Comparison of ENCODE assay signal across 8 cellular contexts in the genomic region with DNA sequence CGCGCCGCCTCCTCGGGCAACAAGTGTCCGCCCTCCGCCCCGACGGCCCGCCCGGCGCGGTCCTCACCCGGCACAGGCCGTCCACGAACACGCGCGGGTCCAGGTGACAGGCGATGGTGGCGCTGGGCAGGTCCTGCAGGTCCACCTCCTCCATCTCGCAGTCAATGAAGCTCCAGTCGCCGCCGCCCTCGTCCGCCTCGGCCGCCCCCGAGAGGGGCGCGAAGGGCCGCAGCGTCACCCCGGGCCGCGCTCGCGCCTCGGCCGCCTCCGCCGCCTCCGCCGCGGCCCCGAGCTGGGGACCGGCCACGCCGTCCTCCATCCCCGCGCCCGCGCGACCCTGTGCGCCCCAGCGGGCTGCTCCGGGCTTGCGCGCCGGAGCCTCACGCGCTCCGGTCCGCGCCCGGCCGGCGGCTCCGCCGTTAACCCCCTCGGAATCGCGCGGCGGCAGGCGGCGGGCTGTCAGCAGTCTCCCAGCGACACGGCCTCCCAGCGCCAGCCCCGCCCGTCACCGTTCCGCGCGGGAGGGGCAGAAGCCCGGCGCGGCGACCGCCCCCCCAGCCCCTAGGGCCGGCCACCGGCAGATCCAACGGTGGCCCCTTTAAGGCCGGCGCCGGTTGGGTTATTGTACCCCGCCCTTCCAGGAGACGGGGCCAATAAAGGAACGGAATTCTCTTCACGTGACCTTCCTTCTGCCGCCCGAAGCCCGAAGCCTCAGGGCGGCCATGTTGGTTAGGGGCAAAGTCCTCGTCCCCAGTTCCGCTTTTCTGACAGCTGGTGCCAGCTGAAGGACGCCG. TPM values are rescaled to one million over a fixed set of nuclear protein-coding genes. Genes with fewer than 3 reads are reported as not detected.
DNase-seq lines count a peak whose midpoint lies in the region; ATAC-seq and TF ChIP-seq lines count a peak whose summit lies in the region.

A gene (minus strand): TSS at position 421 of the 794 bp plus-strand sequence. CDS start 102 bp downstream, at position 319.

- H3K4me3 Mint-ChIP-seq in natural killer cell treated with Interleukin-12 subunit alpha and Interleukin-12 subunit beta and Interleukin-15 and Interleukin-18, amount 100 ng/mL, for 72 hours = peak within 1 kb of the TSS; percentile 92

- no peaks in the 10 kb centered on the region for H3K9me3 ChIP-seq in Loucy (ENCODE audit: insufficient read depth, low read depth, low read length)

- no peaks in the 10 kb centered on the region for H3K9me2 ChIP-seq in Loucy (replicated peaks; ENCODE audit: low read depth, low read length)

- H3K79me2 ChIP-seq in Loucy (ENCODE audit: insufficient read depth, low read length) = peaks cover 36% of the 10 kb centered on the region

- H3K4me1 Mint-ChIP-seq in natural killer cell treated with Interleukin-12 subunit alpha and Interleukin-12 subunit beta and Interleukin-15 and Interleukin-18, amount 100 ng/mL, for 72 hours (ENCODE audit: low read depth in 2 of 2) = peaks cover 26 to 32% of the 10 kb centered on the region in 2 donors

- H3F3A ChIP-seq in Loucy (ENCODE audit: low read depth) = no peaks in the 10 kb centered on the region; the same call in 1 of the 2 replicates

- H3K27ac Mint-ChIP-seq in natural killer cell treated with Interleukin-12 subunit alpha and Interleukin-12 subunit beta and Interleukin-15 and Interleukin-18, amount 100 ng/mL, for 72 hours = peak within 1 kb of the TSS; percentile 89 to 97

- no peaks in the 10 kb centered on the region for H4K20me1 ChIP-seq in Loucy (ENCODE audit: insufficient read depth, low read length, poor library complexity, severe bottlenecking)

- H3K9ac ChIP-seq in Loucy (ENCODE audit: low read depth, low read length, poor library complexity, severe bottlenecking) = peak within 1 kb of the TSS; percentile 73

- H3K4me3 ChIP-seq in H7 (ENCODE audit: insufficient read depth, low read depth, low read length) = peak within 1 kb of the TSS; percentile 62
- H3K4me3 ChIP-seq in Loucy (ENCODE audit: low read length, poor library complexity, severe bottlenecking) = peak within 1 kb of the TSS; percentile 85
- peak within 1 kb of the TSS; percentile 74 for H3K4me3 ChIP-seq in fibroblast of pulmonary artery (replicated peaks; ENCODE audit: low read depth, low read length)

- peaks cover 32% of the 10 kb centered on the region for H3K27me3 ChIP-seq in H7 (ENCODE audit: control insufficient read depth, insufficient read depth, low read length)
- no peaks in the 10 kb centered on the region for H3K27me3 ChIP-seq in Loucy (ENCODE audit: insufficient read depth, low read length, poor library complexity, severe bottlenecking)

- H3K4me2 ChIP-seq in Loucy (ENCODE audit: low read depth, low read length, poor library complexity, severe bottlenecking) = peak within 1 kb of the TSS; percentile 95

- peak within 1 kb of the TSS; percentile 88 for H2AFZ ChIP-seq in Loucy (ENCODE audit: low read length)

- TF ChIP-seq CTCF in Loucy (conservative IDR thresholded peaks at IDR 0.05; ENCODE audit: low read length) (no peak), fibroblast of pulmonary artery (IDR thresholded peaks at IDR 0.05; ENCODE audit: low read length, missing control alignments) (no peak)

- DNase-seq in ELR (ENCODE audit: low read depth) (peak; percentile 94), H7 (peak; percentile 94), SHP77 (lab: John Stamatoyannopoulos, UW) (peak; percentile 94 to 96), fibroblast of pulmonary artery (ENCODE audit: low read depth) (peak; percentile 93)
- peak; percentile 95 for DNase-seq in activated effector memory CD4-positive, alpha-beta T cell treated with anti-CD3 and anti-CD28 coated beads, Interleukin-2, amount 50 U/mL, for 16 hours
- DNase-seq in natural killer cell treated with Interleukin-12 subunit alpha and Interleukin-12 subunit beta and Interleukin-15 and Interleukin-18, amount 100 ng/mL, for 72 hours (ENCODE audit: low spot score) = peak; percentile 94
- DNase-seq in stimulated activated naive CD4-positive, alpha-beta T cell treated with Interleukin-2 at 50 U/mL for 16 hours (lab: John Stamatoyannopoulos, UW) = peak; percentile 85

- H3K27me3 Mint-ChIP-seq in natural killer cell treated with Interleukin-12 subunit alpha and Interleukin-12 subunit beta and Interleukin-15 and Interleukin-18, amount 100 ng/mL, for 72 hours = peaks cover 0 to 4% of the 10 kb centered on the region in 2 donors

- peaks cover 57% of the 10 kb centered on the region for H3K4me1 ChIP-seq in Loucy (ENCODE audit: insufficient read depth, low read length, poor library complexity, severe bottlenecking)

- H3K36me3 Mint-ChIP-seq in natural killer cell treated with Interleukin-12 subunit alpha and Interleukin-12 subunit beta and Interleukin-15 and Interleukin-18, amount 100 ng/mL, for 72 hours = no peaks in the 10 kb centered on the region

- ATAC-seq in natural killer cell treated with Interleukin-12 subunit alpha and Interleukin-12 subunit beta and Interleukin-15 and Interleukin-18, amount 100 ng/mL, for 72 hours = peak; percentile 98 to 99

- H3K36me3 ChIP-seq in H7 (replicated peaks; ENCODE audit: control insufficient read depth, insufficient read depth, low read length) (no peaks in the 10 kb centered on the region), Loucy (ENCODE audit: insufficient read depth, low read length) (no peaks in the 10 kb centered on the region)

- no peaks in the 10 kb centered on the region for H3K9me3 Mint-ChIP-seq in natural killer cell treated with Interleukin-12 subunit alpha and Interleukin-12 subunit beta and Interleukin-15 and Interleukin-18, amount 100 ng/mL, for 72 hours

RNA-seq across cellular contexts. Expression of the gene that starts here (rescaled TPM):
- total RNA-seq in H7 (2014; rRNA removed; shearing (Covaris generic)) = 4.0 and 4.9 TPM in 2 replicates
- total RNA-seq in natural killer cell treated with Interleukin-12 subunit alpha and Interleukin-12 subunit beta and Interleukin-15 and Interleukin-18, amount 100 ng/mL, for 72 hours = 10 to 100 TPM; 10.1 to 11.5 TPM

Comparison
In these comparisons a context has a peak if more than half of its experiments do, and no peak if none do; other contexts are left out.
1. Peak in every context shown above with its lines: DNase-seq, ATAC-seq and H3K4me3 ChIP-seq.